6 cellular contexts compared by ENCODE assay signal in the genomic region with DNA sequence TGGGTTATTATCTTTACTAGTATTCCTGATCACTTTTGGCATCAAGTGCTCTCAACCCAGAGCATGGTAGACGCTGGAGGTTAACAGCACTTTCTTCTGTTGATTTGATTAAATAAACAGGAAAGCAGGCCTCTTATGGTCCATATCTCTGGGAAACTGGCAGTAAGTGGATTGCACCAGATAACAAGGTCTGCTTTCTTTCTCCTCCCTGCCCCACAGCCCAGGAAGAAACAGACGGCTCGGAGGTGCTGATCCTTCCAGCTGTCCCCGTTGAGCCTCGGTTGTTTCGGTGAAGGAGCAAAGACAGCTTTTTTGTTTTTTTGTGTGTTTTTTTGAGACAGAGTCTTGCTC.
"Had no signal": no experiment of that assay in that cellular context is flagged by ENCODE, and none has a peak within 500 bp of the region (broad histone marks: within the 10 kb centered on the region; RNA-seq: fewer than 3 reads in every experiment).

No MANE protein-coding gene starts in this region.

- H3K9me3 ChIP-seq: testis had no signal

- H3K27ac ChIP-seq: testis had no signal

- H3K4me1 ChIP-seq: testis had no signal

- H3K27ac Mint-ChIP-seq: brain; memory B cell; nephron progenitor cell; stimulated activated naive CD8-positive, alpha-beta T cell treated with anti-CD3 and anti-CD28 coated beads, Interleukin-15, Interleukin-2, amounts not matched to agents 100 ng/mL and 50 ng/mL, for 24 hours had no signal

- H3K36me3 Mint-ChIP-seq: brain, memory B cell had no signal

- H3K9me3 Mint-ChIP-seq: brain; central memory CD8-positive, alpha-beta T cell; memory B cell; nephron progenitor cell; stimulated activated naive CD8-positive, alpha-beta T cell treated with anti-CD3 and anti-CD28 coated beads, Interleukin-15, Interleukin-2, amounts not matched to agents 100 ng/mL and 50 ng/mL, for 24 hours had no signal

- H3K4me1 Mint-ChIP-seq: central memory CD8-positive, alpha-beta T cell had no signal

- H3K4me3 Mint-ChIP-seq: brain; central memory CD8-positive, alpha-beta T cell; memory B cell; nephron progenitor cell; stimulated activated naive CD8-positive, alpha-beta T cell treated with anti-CD3 and anti-CD28 coated beads, Interleukin-15, Interleukin-2, amounts not matched to agents 100 ng/mL and 50 ng/mL, for 24 hours had no signal

- H3K4me3 ChIP-seq: testis had no signal
